In the genomic region with DNA sequence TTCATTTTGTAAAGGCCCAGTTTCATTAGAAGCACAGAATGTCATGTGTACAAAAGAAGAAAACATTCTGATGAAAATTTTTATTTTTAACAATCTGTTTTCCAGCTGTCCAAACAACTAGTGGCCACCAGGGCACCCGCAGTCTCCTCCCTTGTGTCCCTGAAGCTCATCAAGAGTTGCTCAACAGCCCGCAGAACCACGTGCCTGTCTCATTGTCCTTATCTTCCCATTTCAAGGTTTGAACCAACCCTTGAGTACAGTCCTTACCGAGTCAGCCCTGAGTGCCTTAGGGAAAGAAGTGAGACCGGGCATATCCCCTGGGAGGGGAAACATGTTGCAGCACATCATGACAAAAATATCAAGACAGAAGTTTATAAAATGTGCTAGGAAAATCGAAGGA, we compare ENCODE assay signal across 15 cellular contexts. TPM values are rescaled to one million over a fixed set of nuclear protein-coding genes. Genes with fewer than 3 reads are reported as not detected.
A peak's percentile ranks its signal among the peaks of the same experiment; 100 is the strongest.
DNase-seq lines count a peak whose midpoint lies in the region; ATAC-seq and TF ChIP-seq lines count a peak whose summit lies in the region.
"Had no signal": no experiment of that assay in that cellular context is flagged by ENCODE, and none has a peak within 500 bp of the region (broad histone marks: within the 10 kb centered on the region; RNA-seq: fewer than 3 reads in every experiment).

No MANE protein-coding gene starts in this region.

- H3K9me3 Mint-ChIP-seq in progenitor cell of endocrine pancreas (ENCODE audit: low read depth) = no peaks in the 10 kb centered on the region
- H3K9me3 Mint-ChIP-seq: natural killer cell treated with Interleukin-12 subunit alpha and Interleukin-12 subunit beta and Interleukin-15 and Interleukin-18, amount 100 ng/mL, for 72 hours; stimulated activated naive CD8-positive, alpha-beta T cell treated with anti-CD3 and anti-CD28 coated beads, Interleukin-15, amount 100 ng/mL, for 72 hours had no signal

- H3K27ac ChIP-seq in esophagus muscularis mucosa (replicated peaks in 1 of 4) = no peak overlapping the region
- H3K27ac ChIP-seq: coronary artery, SJCRH30 had no signal

- H3K4me3 ChIP-seq in esophagus muscularis mucosa = no peak overlapping the region
- H3K4me3 ChIP-seq: coronary artery, SJCRH30 had no signal

- TF ChIP-seq CTCF in progenitor cell of endocrine pancreas (IDR thresholded peaks at IDR 0.05; ENCODE audit: unreplicated experiment) (peak; percentile 25), esophagus muscularis mucosa (IDR thresholded peaks at IDR 0.05) (no peak)

- peaks cover 0 to 3% (median 0%) of the 10 kb centered on the region in 4 donors for H3K4me1 ChIP-seq in esophagus muscularis mucosa

- H3K4me3 Mint-ChIP-seq in progenitor cell of endocrine pancreas (ENCODE audit: low read depth) = no peak overlapping the region
- H3K4me3 Mint-ChIP-seq: natural killer cell treated with Interleukin-12 subunit alpha and Interleukin-12 subunit beta and Interleukin-15 and Interleukin-18, amount 100 ng/mL, for 72 hours; stimulated activated naive CD8-positive, alpha-beta T cell treated with anti-CD3 and anti-CD28 coated beads, Interleukin-15, amount 100 ng/mL, for 72 hours had no signal

- intact Hi-C loops in esophagus muscularis mucosa (cut with DNase I) = no loop called here

- DNase-seq in NCI-H146 (lab: John Stamatoyannopoulos, UW) (peak; percentile 23), NCI-H146 treated with DMSO at 0.1 percent for 48 hours (lab: John Stamatoyannopoulos, UW; ENCODE audit: unreplicated experiment) (no peak), NOMO-1 treated with DMSO at 0.1 percent for 48 hours (lab: John Stamatoyannopoulos, UW; ENCODE audit: unreplicated experiment) (peak; percentile 77), progenitor cell of endocrine pancreas (ENCODE audit: low spot score, unreplicated experiment) (no peak), esophagus muscularis mucosa (ENCODE audit: extremely low spot score) (no peak), C1 segment of cervical spinal cord (lab: John Stamatoyannopoulos, UW) (no peak)
- no peak for DNase-seq in activated naive CD4-positive, alpha-beta T cell treated with Interleukin-2 at 50 U/mL for 16 hours
- DNase-seq: activated CD4-positive, alpha-beta T cell treated with anti-CD3 and anti-CD28 coated beads, Interleukin-2, amount 50 U/mL, for 1 hour; activated naive CD4-positive, alpha-beta T cell; NCI-H187 treated with DMSO at 0.1 percent for 48 hours; SJCRH30; stimulated activated naive CD8-positive, alpha-beta T cell treated with anti-CD3 and anti-CD28 coated beads, Interleukin-15, amount 100 ng/mL, for 72 hours had no signal

- WGBS in esophagus muscularis mucosa = 65% methylated on average over 6 of the region's 6 CpGs

- H3K27me3 Mint-ChIP-seq in progenitor cell of endocrine pancreas = peaks cover 9% of the 10 kb centered on the region

- TF ChIP-seq EP300 in esophagus muscularis mucosa (IDR thresholded peaks at IDR 0.05) = no peak

- no peaks in the 10 kb centered on the region for H3K9me3 ChIP-seq in esophagus muscularis mucosa
- H3K9me3 ChIP-seq: SJCRH30 had no signal

- ATAC-seq in esophagus mucosa = peak; percentile 47
- ATAC-seq: natural killer cell treated with Interleukin-12 subunit alpha and Interleukin-12 subunit beta and Interleukin-15 and Interleukin-18, amount 100 ng/mL, for 72 hours; stimulated activated naive CD8-positive, alpha-beta T cell treated with anti-CD3 and anti-CD28 coated beads, Interleukin-15, amount 100 ng/mL, for 72 hours had no signal

- no peak overlapping the region for H3K27ac Mint-ChIP-seq in progenitor cell of endocrine pancreas
- H3K27ac Mint-ChIP-seq: natural killer cell treated with Interleukin-12 subunit alpha and Interleukin-12 subunit beta and Interleukin-15 and Interleukin-18, amount 100 ng/mL, for 72 hours; stimulated activated naive CD8-positive, alpha-beta T cell treated with anti-CD3 and anti-CD28 coated beads, Interleukin-15, amount 100 ng/mL, for 72 hours had no signal

- peaks cover 0 to 31% (median 0%) of the 10 kb centered on the region in 4 donors for H3K27me3 ChIP-seq in esophagus muscularis mucosa

- H3K36me3 ChIP-seq in esophagus muscularis mucosa = no peaks in the 10 kb centered on the region
- H3K36me3 ChIP-seq: SJCRH30 had no signal

- peaks cover 6% of the 10 kb centered on the region for H3K4me1 Mint-ChIP-seq in progenitor cell of endocrine pancreas (ENCODE audit: low read depth)

- TF ChIP-seq POLR2A in esophagus muscularis mucosa (IDR thresholded peaks at IDR 0.05; ENCODE audit: low read depth) = no peak

- no peaks in the 10 kb centered on the region for H3K36me3 Mint-ChIP-seq in progenitor cell of endocrine pancreas (ENCODE audit: insufficient read depth)
- H3K36me3 Mint-ChIP-seq: natural killer cell treated with Interleukin-12 subunit alpha and Interleukin-12 subunit beta and Interleukin-15 and Interleukin-18, amount 100 ng/mL, for 72 hours had no signal

RNA-seq across cellular contexts. Expression of a gene that starts 15.9 kb away (rescaled TPM):
- total RNA-seq in esophagus mucosa = 7.1 TPM
- 25.0 and 27.2 TPM in 2 replicates for total RNA-seq in progenitor cell of endocrine pancreas
- total RNA-seq in esophagus muscularis mucosa = 10 to 100 TPM; 10.9 to 18.9 (median 14.6) TPM

Comparison
In these comparisons a context has a peak if more than half of its experiments do, and no peak if none do; other contexts are left out.
1. DNase-seq: peak in NCI-H146 (single experiment) and NOMO-1 treated with DMSO at 0.1 percent for 48 hours (single experiment); none in NCI-H146 treated with DMSO at 0.1 percent for 48 hours (single experiment), progenitor cell of endocrine pancreas (single experiment), esophagus muscularis mucosa (single experiment), C1 segment of cervical spinal cord (0 of 14) and activated naive CD4-positive, alpha-beta T cell treated with Interleukin-2 at 50 U/mL for 16 hours (single experiment).